ENCODE assay signal across 32 cellular contexts in the genomic region with DNA sequence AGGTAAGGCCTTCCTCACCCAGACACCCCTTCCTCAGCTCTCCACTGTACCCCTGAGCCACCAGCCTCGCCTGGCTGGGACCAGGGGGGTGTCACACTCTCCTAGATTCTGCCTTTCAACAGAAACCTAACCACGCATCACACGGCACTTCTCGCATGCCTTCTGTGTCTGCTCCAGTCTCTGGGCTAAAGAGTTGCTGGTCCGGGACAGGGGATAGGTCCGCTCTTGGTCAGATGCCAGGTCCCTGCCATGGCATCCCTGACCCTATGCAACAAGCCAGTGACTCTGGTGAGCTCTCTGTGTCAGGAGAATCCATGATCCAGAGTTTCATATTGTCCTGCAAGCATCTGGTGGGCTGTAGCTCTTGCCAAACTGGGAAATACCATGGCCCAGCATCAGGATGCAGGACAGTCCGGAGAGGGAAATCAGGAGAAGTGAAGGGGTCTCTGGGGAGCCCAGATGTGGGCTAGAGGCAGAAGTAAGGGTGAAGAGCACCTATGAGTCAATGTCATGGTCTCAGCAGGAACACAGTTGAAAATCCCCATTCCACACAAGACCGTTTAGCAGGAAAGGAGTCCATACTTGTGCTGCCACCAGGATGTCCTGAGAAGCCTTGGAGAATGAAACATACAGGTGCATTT. TPM values are rescaled to one million over a fixed set of nuclear protein-coding genes. Genes with fewer than 3 reads are reported as not detected.
DNase-seq lines count a peak whose midpoint lies in the region; TF ChIP-seq lines count a peak whose summit lies in the region.
"Had no signal": no experiment of that assay in that cellular context is flagged by ENCODE, and none has a peak within 500 bp of the region (broad histone marks: within the 10 kb centered on the region; RNA-seq: fewer than 3 reads in every experiment).

No MANE protein-coding gene starts in this region.

- H3K27me3 ChIP-seq in SU-DHL-6 (ENCODE audit: low read length): no peaks in the 10 kb centered on the region
- H3K27me3 ChIP-seq in spleen (replicated peaks in 1 of 7): no peaks in the 10 kb centered on the region
- H3K27me3 ChIP-seq: adrenal gland, MG63, thyroid gland had no signal

- TF ChIP-seq POLR2A in GM10847 (IDR thresholded peaks at IDR 0.05; ENCODE audit: extremely low read depth, insufficient read length): peak; percentile 24
- TF ChIP-seq POLR2A in spleen (IDR thresholded peaks at IDR 0.05): no peak

- 78 to 83% (median 81%) methylated on average over 8 of the region's 8 CpGs for WGBS in spleen, 5 donors

- peaks cover 69% of the 10 kb centered on the region for H3F3A ChIP-seq in SU-DHL-6 (ENCODE audit: insufficient read depth)

- DNase-seq in spleen (peak; percentile 50), DMS153 (lab: John Stamatoyannopoulos, UW) (no peak), AG08395 (ENCODE audit: low spot score) (no peak), HCEC 1CT (no peak)
- DNase-seq: activated CD4-positive, alpha-beta T cell treated with anti-CD3 and anti-CD28 coated beads for 36 hours; activated naive CD4-positive, alpha-beta T cell treated with Interleukin-2 at 50 U/mL for 16 hours; activated T-cell treated with anti-CD3 and anti-CD28 coated beads, Interleukin-2, amount 50 U/mL, for 48 hours; CD8-positive, alpha-beta T cell; DMS 273 treated with DMSO at 0.1 percent for 48 hours; effector memory CD4-positive, alpha-beta T cell; foreskin fibroblast; IMR-90; left colon; MG63; NCI-H1417 treated with DMSO at 0.1 percent for 48 hours; NCI-H2107; NCI-H446; occipital lobe; PC-3; SIG-M5; stimulated activated CD4-positive, alpha-beta T cell treated with anti-CD3 and anti-CD28 coated beads, Interleukin-4, amount 100 ng/mL, for 1 hour; stimulated activated naive CD4-positive, alpha-beta T cell treated with Interleukin-2 at 50 U/mL for 16 hours; T-helper 1 cell had no signal

- no peaks in the 10 kb centered on the region for H3K9me3 ChIP-seq in SU-DHL-6 (ENCODE audit: insufficient read depth, low read length)
- H3K9me3 ChIP-seq in spleen: no peaks in the 10 kb centered on the region
- H3K9me3 ChIP-seq: adrenal gland, MG63, thyroid gland had no signal

- peak overlapping the region; percentile 27 for H3K9ac ChIP-seq in SU-DHL-6 (ENCODE audit: low read length)

- H3K79me2 ChIP-seq in SU-DHL-6 (ENCODE audit: insufficient read depth, low read length): peaks cover 43% of the 10 kb centered on the region

- H3K4me3 ChIP-seq in SU-DHL-6 (ENCODE audit: insufficient read depth, low read length, poor library complexity, severe bottlenecking) (no peak overlapping the region), spleen (peak overlapping the region in 3 of 8 donors; percentile 18 to 52 (median 21))
- H3K4me3 ChIP-seq: adrenal gland, MG63, thyroid gland had no signal

- H2AFZ ChIP-seq in SU-DHL-6 (ENCODE audit: low read depth, low read length, severe bottlenecking): no peak overlapping the region

- peak overlapping the region; percentile 16 for H3K4me2 ChIP-seq in SU-DHL-6 (ENCODE audit: low read depth, low read length, poor library complexity, severe bottlenecking)

- intact Hi-C loops in spleen (cut with DNase I; ENCODE audit: low total_unique reads): no loop called here

- TF ChIP-seq CTCF in SU-DHL-6 (IDR thresholded peaks at IDR 0.05; ENCODE audit: insufficient read depth, low read length, poor library complexity, severe bottlenecking): no peak
- TF ChIP-seq CTCF in spleen (IDR thresholded peaks at IDR 0.05 in 8 of 11, conservative IDR thresholded peaks at IDR 0.05 in 3 of 11): no peak

- H3K9me2 ChIP-seq in SU-DHL-6 (replicated peaks; ENCODE audit: insufficient read depth, low read length): no peaks in the 10 kb centered on the region

- no peak for TF ChIP-seq RAD21 in Ishikawa (IDR thresholded peaks at IDR 0.05; ENCODE audit: low read depth)

- H3K36me3 ChIP-seq in SU-DHL-6 (ENCODE audit: low read length): no peaks in the 10 kb centered on the region; the same call in 1 of the 2 replicates
- H3K36me3 ChIP-seq in spleen: no peaks in the 10 kb centered on the region
- H3K36me3 ChIP-seq: adrenal gland, MG63, thyroid gland had no signal

- TF ChIP-seq EP300 in Ishikawa (IDR thresholded peaks at IDR 0.05; ENCODE audit: borderline replicate concordance): no peak

- H3K4me1 ChIP-seq in spleen: peaks cover 0 to 44% (median 0%) of the 10 kb centered on the region in 6 donors
- H3K4me1 ChIP-seq: adrenal gland, thyroid gland had no signal

- peak overlapping the region; percentile 88 for H3K27ac ChIP-seq in SU-DHL-6 (ENCODE audit: low read depth, low read length)
- H3K27ac ChIP-seq in spleen: peak overlapping the region in 4 of 8 donors; percentile 27 to 65 (median 34)
- H3K27ac ChIP-seq: adrenal gland, thyroid gland had no signal

- no peaks in the 10 kb centered on the region for H4K20me1 ChIP-seq in SU-DHL-6 (ENCODE audit: low read depth, low read length)

TF ChIP-seq in Ishikawa, 13 proteins besides CTCF, POLR2A, EP300 and RAD21:
- TF ChIP-seq NFIC (IDR thresholded peaks at IDR 0.05) (0 out of 2 replicates have a peak, but pooled peaks have one; percentile 14), YY1 (IDR thresholded peaks at IDR 0.05; ENCODE audit: low read depth) (no peak), CREB1 (IDR thresholded peaks at IDR 0.05; ENCODE audit: low read depth) (no peak)
- TF ChIP-seq, protein P1, sequence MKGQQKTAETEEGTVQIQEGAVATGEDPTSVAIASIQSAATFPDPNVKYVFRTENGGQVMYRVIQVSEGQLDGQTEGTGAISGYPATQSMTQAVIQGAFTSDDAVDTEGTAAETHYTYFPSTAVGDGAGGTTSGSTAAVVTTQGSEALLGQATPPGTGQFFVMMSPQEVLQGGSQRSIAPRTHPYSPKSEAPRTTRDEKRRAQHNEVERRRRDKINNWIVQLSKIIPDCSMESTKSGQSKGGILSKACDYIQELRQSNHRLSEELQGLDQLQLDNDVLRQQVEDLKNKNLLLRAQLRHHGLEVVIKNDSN (IDR thresholded peaks at IDR 0.05): no peak
- TF ChIP-seq, protein P2, sequence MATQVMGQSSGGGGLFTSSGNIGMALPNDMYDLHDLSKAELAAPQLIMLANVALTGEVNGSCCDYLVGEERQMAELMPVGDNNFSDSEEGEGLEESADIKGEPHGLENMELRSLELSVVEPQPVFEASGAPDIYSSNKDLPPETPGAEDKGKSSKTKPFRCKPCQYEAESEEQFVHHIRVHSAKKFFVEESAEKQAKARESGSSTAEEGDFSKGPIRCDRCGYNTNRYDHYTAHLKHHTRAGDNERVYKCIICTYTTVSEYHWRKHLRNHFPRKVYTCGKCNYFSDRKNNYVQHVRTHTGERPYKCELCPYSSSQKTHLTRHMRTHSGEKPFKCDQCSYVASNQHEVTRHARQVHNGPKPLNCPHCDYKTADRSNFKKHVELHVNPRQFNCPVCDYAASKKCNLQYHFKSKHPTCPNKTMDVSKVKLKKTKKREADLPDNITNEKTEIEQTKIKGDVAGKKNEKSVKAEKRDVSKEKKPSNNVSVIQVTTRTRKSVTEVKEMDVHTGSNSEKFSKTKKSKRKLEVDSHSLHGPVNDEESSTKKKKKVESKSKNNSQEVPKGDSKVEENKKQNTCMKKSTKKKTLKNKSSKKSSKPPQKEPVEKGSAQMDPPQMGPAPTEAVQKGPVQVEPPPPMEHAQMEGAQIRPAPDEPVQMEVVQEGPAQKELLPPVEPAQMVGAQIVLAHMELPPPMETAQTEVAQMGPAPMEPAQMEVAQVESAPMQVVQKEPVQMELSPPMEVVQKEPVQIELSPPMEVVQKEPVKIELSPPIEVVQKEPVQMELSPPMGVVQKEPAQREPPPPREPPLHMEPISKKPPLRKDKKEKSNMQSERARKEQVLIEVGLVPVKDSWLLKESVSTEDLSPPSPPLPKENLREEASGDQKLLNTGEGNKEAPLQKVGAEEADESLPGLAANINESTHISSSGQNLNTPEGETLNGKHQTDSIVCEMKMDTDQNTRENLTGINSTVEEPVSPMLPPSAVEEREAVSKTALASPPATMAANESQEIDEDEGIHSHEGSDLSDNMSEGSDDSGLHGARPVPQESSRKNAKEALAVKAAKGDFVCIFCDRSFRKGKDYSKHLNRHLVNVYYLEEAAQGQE (IDR thresholded peaks at IDR 0.05; ENCODE audit: low read depth): no peak

RNA-seq across cellular contexts. Expression of a gene that starts 14.1 kb away (rescaled TPM):
- total RNA-seq in spleen: 100 to 1,000 TPM in 5 of 7 donors, 10 to 100 TPM in 2; 55.9 to 720 (median 130) TPM
- 100 to 1,000 TPM in 1 of 3 donors, 10 to 100 TPM in 2; 80.3 to 201 (median 93.0) TPM for polyA plus RNA-seq in spleen
- total RNA-seq: activated CD4-positive, alpha-beta T cell treated with anti-CD3 and anti-CD28 coated beads for 36 hours; activated CD8-positive, alpha-beta memory T cell treated with anti-CD3 and anti-CD28 coated beads for 36 hours; G401; IMR-90; mesenteric fat pad; occipital lobe; PC-3; renal cortical epithelial cell had no signal
- polyA plus RNA-seq: IMR-90 had no signal
